Comparison of ENCODE assay signal across 10 cellular contexts in the genomic region with DNA sequence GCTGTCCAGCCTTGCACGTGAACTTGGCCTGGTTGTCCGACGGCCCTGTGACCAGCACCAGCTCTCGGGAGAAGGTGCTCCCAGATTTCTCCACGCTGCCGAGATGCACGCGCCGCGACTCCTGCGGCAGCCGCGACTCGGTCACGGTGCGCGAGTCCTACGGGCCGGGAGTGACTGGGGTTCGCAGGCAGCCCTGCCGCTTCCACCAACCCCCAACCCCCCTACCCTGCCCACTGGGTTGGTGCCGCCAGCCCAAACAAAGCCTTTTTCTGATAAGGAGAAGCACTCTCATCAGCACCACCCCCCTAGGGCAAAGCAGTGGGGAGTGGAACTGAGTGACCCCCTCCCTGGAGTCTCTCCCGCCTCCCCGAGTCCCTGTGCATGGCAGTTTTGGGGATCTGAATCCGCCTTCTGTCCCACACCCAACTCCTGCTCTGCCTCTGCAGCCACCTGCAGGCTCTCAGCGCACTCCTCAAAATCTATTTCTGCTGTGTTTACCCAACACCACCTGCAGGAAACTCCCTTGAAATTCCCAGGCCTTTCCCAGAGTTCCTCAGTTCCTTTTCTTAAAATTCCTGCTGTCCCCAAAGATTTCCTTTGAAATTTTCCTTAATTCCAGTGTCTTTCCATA. TPM values are rescaled to one million over a fixed set of nuclear protein-coding genes. Genes with fewer than 3 reads are reported as not detected.
DNase-seq lines count a peak whose midpoint lies in the region; ATAC-seq, FAIRE-seq and TF ChIP-seq lines count a peak whose summit lies in the region.
"Had no signal": no experiment of that assay in that cellular context is flagged by ENCODE, and none has a peak within 500 bp of the region (broad histone marks: within the 10 kb centered on the region; RNA-seq: fewer than 3 reads in every experiment).

No MANE protein-coding gene starts in this region.

- TF ChIP-seq POLR2A in A549 (IDR thresholded peaks at IDR 0.05; ENCODE audit: low read length) = no peak
- no peak for TF ChIP-seq POLR2A in HCT116 (IDR thresholded peaks at IDR 0.05; ENCODE audit: borderline replicate concordance, extremely low read depth, insufficient read depth, insufficient read length)

- no peaks in the 10 kb centered on the region for H4K20me1 ChIP-seq in HCT116 (ENCODE audit: insufficient read depth)

- TF ChIP-seq CTCF in A549 (IDR thresholded peaks at IDR 0.05) (peak; percentile 18; the same call in 2 of the 3 replicates), HCT116 (IDR thresholded peaks at IDR 0.05 in 2 of 3, conservative IDR thresholded peaks at IDR 0.05 in 1 of 3; ENCODE audit: borderline replicate concordance in 1 of 3, insufficient read depth in 1 of 3, low read depth in 2 of 3, low read length in 2 of 3) (peak in 1 of 3 experiments; percentile 16; a peak in 1 of 6 replicates)

- ATAC-seq in A549 (peak; percentile 44 to 48), HCT116 (peak; percentile 35), GM18868 (IDR thresholded peaks at IDR 0.05; ENCODE audit: unreplicated experiment) (no peak), HG03442 (IDR thresholded peaks at IDR 0.05; ENCODE audit: unreplicated experiment) (no peak)
- peak; percentile 6 for ATAC-seq in activated CD8-positive, alpha-beta T cell treated with anti-CD3 and anti-CD28 coated beads, Interleukin-2, amount 10 ng/mL, durations not matched to agents 7 days and 5 days

- H3K4me3 ChIP-seq in A549 (peak overlapping the region; percentile 49), HCT116 (replicated peaks in 1 of 2; ENCODE audit: low read depth in 1 of 2, low read length in 2 of 2) (peak overlapping the region; percentile 47 to 61)

- no peak overlapping the region for H3K27ac Mint-ChIP-seq in activated CD8-positive, alpha-beta T cell treated with anti-CD3 and anti-CD28 coated beads, Interleukin-2, amount 10 ng/mL, durations not matched to agents 7 days and 5 days

- H3K4me3 Mint-ChIP-seq in activated CD8-positive, alpha-beta T cell treated with anti-CD3 and anti-CD28 coated beads, Interleukin-2, amount 10 ng/mL, durations not matched to agents 7 days and 5 days = no peak overlapping the region

- H3K27ac ChIP-seq in A549 (peak overlapping the region; percentile 17 to 65; a peak in 4 of 6 replicates), HCT116 (ENCODE audit: low read depth, low read length) (no peak overlapping the region; the same call in 1 of the 2 replicates)
- H3K27ac ChIP-seq: KMS-11 had no signal

- BruUV-seq in HCT116 (replicated peaks; lab: Mats Ljungman, UMichigan) = no TSS peak

- TF ChIP-seq RAD21 in A549 (conservative IDR thresholded peaks at IDR 0.05 in 1 of 2, IDR thresholded peaks at IDR 0.05 in 1 of 2) = peak; percentile 24 to 27; a peak in 4 of 5 replicates
- TF ChIP-seq RAD21 in HCT116 (IDR thresholded peaks at IDR 0.05; ENCODE audit: low read depth) = no peak

- H3K9me2 ChIP-seq in HCT116 (ENCODE audit: insufficient read depth) = no peaks in the 10 kb centered on the region

- WGBS in A549 (ENCODE audit: missing lambda C conversion rate) = 13% methylated on average over 21 of the region's 26 CpGs

- peak; percentile 93 for FAIRE-seq in A549 (lab: Jason Lieb, UNC)

- RAD21 ChIA-PET in HCT116 (lab: Charles Lee; ENCODE audit: low non-redundant PET in 1 of 2, low total read pairs in 2 of 2, uncharacterized antibody in 2 of 2, unreplicated experiment in 2 of 2) = interaction anchor here in 1 of 2 experiments (0.6 to 0.7 kb wide), 3 partner anchors 8 to 85 kb away, joined by 3 to 6 read pairs (median 4); no protein-coding TSS in a partner anchor

- H2AFZ ChIP-seq in HCT116 (ENCODE audit: low read depth, low read length, poor library complexity, severe bottlenecking) = peak overlapping the region; percentile 78

- DNase-seq in A549 (ENCODE audit: low read depth in 1 of 2, low spot score in 1 of 2) (peak; percentile 58 to 88), HCT116 (ENCODE audit: low read depth, low spot score) (no peak), iPS-NIHi7 (ENCODE audit: extremely low spot score) (peak; percentile 63), SIG-M5 treated with dmso at 0.1 percent for 504 hours (lab: John Stamatoyannopoulos, UW; ENCODE audit: unreplicated experiment) (no peak), medulla oblongata (ENCODE audit: extremely low spot score) (no peak)
- peak; percentile 30 for DNase-seq in activated CD8-positive, alpha-beta T cell treated with anti-CD3 and anti-CD28 coated beads, Interleukin-2, amount 10 ng/mL, durations not matched to agents 7 days and 5 days

- intact Hi-C loops in HCT116 (cut with micrococcal nuclease) = no loop called here

- H3K9me3 ChIP-seq in A549 = peaks cover 3% of the 10 kb centered on the region; the same call in 1 of the 3 replicates
- H3K9me3 ChIP-seq in HCT116 (ENCODE audit: control insufficient read depth in 1 of 2, insufficient read depth in 1 of 2, low read depth in 1 of 2, low read length in 2 of 2) = no peaks in the 10 kb centered on the region

- H3K27me3 Mint-ChIP-seq in activated CD8-positive, alpha-beta T cell treated with anti-CD3 and anti-CD28 coated beads, Interleukin-2, amount 10 ng/mL, durations not matched to agents 7 days and 5 days (ENCODE audit: low read depth) = peaks cover 52% of the 10 kb centered on the region

- H3K9ac ChIP-seq in HCT116 (ENCODE audit: low read length) = peak overlapping the region; percentile 36
- H3K9ac ChIP-seq: KMS-11 had no signal

- H3K4me2 ChIP-seq in A549 (peak overlapping the region; percentile 99), HCT116 (ENCODE audit: low read length) (peak overlapping the region; percentile 98)
- H3K4me2 ChIP-seq: KMS-11 had no signal

- no peaks in the 10 kb centered on the region for H3K36me3 ChIP-seq in HCT116 (ENCODE audit: control insufficient read depth in 1 of 2, insufficient read depth in 2 of 2, low read length in 2 of 2)

- no peak for TF ChIP-seq EP300 in A549 (IDR thresholded peaks at IDR 0.05)

- no peaks in the 10 kb centered on the region for H3K27me3 ChIP-seq in HCT116 (ENCODE audit: insufficient read depth, low read length)

- peaks cover 17% of the 10 kb centered on the region for H3K4me1 Mint-ChIP-seq in activated CD8-positive, alpha-beta T cell treated with anti-CD3 and anti-CD28 coated beads, Interleukin-2, amount 10 ng/mL, durations not matched to agents 7 days and 5 days (ENCODE audit: low read depth)

- no peaks in the 10 kb centered on the region for H3K9me3 Mint-ChIP-seq in activated CD8-positive, alpha-beta T cell treated with anti-CD3 and anti-CD28 coated beads, Interleukin-2, amount 10 ng/mL, durations not matched to agents 7 days and 5 days (ENCODE audit: insufficient read depth)

- POLR2A ChIA-PET in A549 (lab: Yijun Ruan, JAX) = interaction anchor here (0.6 to 1.6 kb wide), 4 partner anchors 23 to 1600 kb away, joined by 3 to 4 read pairs (median 4); no protein-coding TSS in a partner anchor
- POLR2A ChIA-PET in HCT116 (lab: Charles Lee) = no interaction called here
- POLR2A ChIA-PET in activated CD8-positive, alpha-beta T cell treated with anti-CD3 and anti-CD28 coated beads, Interleukin-2, amount 10 ng/mL, durations not matched to agents 7 days and 5 days (lab: Charles Lee) = no interaction called here

- H3K36me3 Mint-ChIP-seq in activated CD8-positive, alpha-beta T cell treated with anti-CD3 and anti-CD28 coated beads, Interleukin-2, amount 10 ng/mL, durations not matched to agents 7 days and 5 days (ENCODE audit: low read depth) = peaks cover 9% of the 10 kb centered on the region

- H3K4me1 ChIP-seq in A549 = peaks cover 28% of the 10 kb centered on the region; the same call in 2 of the 3 replicates
- H3K4me1 ChIP-seq in HCT116 (ENCODE audit: control insufficient read depth in 1 of 2, insufficient read depth in 2 of 2, low read length in 2 of 2) = peaks cover 17 to 35% of the 10 kb centered on the region in 2 experiments; a peak in 3 of 4 replicates

- CTCF ChIA-PET in A549 (lab: Yijun Ruan, JAX) (interaction anchor here (0.7 to 5.2 kb wide), 6 partner anchors 12 to 298 kb away, joined by 3 to 23 read pairs (median 4); a partner anchor contains a TSS), HCT116 (lab: Charles Lee) (interaction anchor here (0.7 kb wide), 1 partner anchor 168 kb away, joined by 4 read pairs; a partner anchor contains a TSS)
- CTCF ChIA-PET in activated CD8-positive, alpha-beta T cell treated with anti-CD3 and anti-CD28 coated beads, Interleukin-2, amount 10 ng/mL, durations not matched to agents 7 days and 5 days (lab: Charles Lee) = no interaction called here

- no peaks in the 10 kb centered on the region for H3K79me2 ChIP-seq in HCT116 (ENCODE audit: insufficient read depth, low read length)

RNA-seq across cellular contexts. Expression of a gene that starts 6.2 kb away (rescaled TPM):
- polyA plus RNA-seq in A549 (2011; rRNA removed) = 0.27 and 0.30 TPM in 2 replicates
- polyA plus RNA-seq in A549 (2012; cell fraction: cytosol; rRNA removed) = 0.04 and 0.10 TPM in 2 replicates
- 0.22 and 0.26 TPM in 2 replicates for polyA plus RNA-seq in A549 (2012; cell fraction: nucleus; rRNA removed)
- polyA plus RNA-seq in A549 (2017; fragmentation: RNase III; extraction: RNeasy Plus Mini Kit Qiagen cat#74134 plus additional on column Dnase treatment) = 0.16 to 0.27 TPM (median 0.21 TPM) in 3 replicates
- 0.05 and 0.37 TPM in 2 replicates for polyA minus RNA-seq in A549 (2011; rRNA and poly(A)+ RNA removed)
- 0.57 TPM for total RNA-seq in HCT116 (2021; ENCODE audit: unreplicated experiment)
- polyA plus RNA-seq in HCT116 (2012) = 0.84 and 0.87 TPM in 2 replicates
- not detected for total RNA-seq in activated CD8-positive, alpha-beta T cell treated with anti-CD3 and anti-CD28 coated beads, Interleukin-2, amount 10 ng/mL, durations not matched to agents 7 days and 5 days
- total RNA-seq: Daoy had no signal

RNA-seq across cellular contexts. Expression of a gene that starts 10.6 kb away (rescaled TPM):
- polyA plus RNA-seq in A549 (2011; rRNA removed) = 0.26 and 0.34 TPM in 2 replicates
- 0.20 and 0.30 TPM in 2 replicates for polyA plus RNA-seq in A549 (2012; cell fraction: cytosol; rRNA removed)
- 0.76 and 0.80 TPM in 2 replicates for polyA plus RNA-seq in A549 (2012; cell fraction: nucleus; rRNA removed)
- polyA plus RNA-seq in A549 (2017; fragmentation: RNase III; extraction: RNeasy Plus Mini Kit Qiagen cat#74134 plus additional on column Dnase treatment) = 0.21 to 0.75 TPM (median 0.54 TPM) in 3 replicates
- polyA minus RNA-seq in A549 (2011; rRNA and poly(A)+ RNA removed) = 0.12 and 0.34 TPM in 2 replicates
- 1.3 TPM for total RNA-seq in HCT116 (2021; ENCODE audit: unreplicated experiment)
- 0.77 and 0.82 TPM in 2 replicates for polyA plus RNA-seq in HCT116 (2012)
- 1 to 10 TPM; 1.9 to 2.2 TPM for total RNA-seq in activated CD8-positive, alpha-beta T cell treated with anti-CD3 and anti-CD28 coated beads, Interleukin-2, amount 10 ng/mL, durations not matched to agents 7 days and 5 days

RNA-seq across cellular contexts. Expression of a gene that starts 22.2 kb away (rescaled TPM):
- polyA plus RNA-seq in A549 (2011; rRNA removed) (55.3 and 60.4 TPM in 2 replicates), A549 (2017; fragmentation: RNase III; extraction: RNeasy Plus Mini Kit Qiagen cat#74134 plus additional on column Dnase treatment) (52.1 to 54.8 TPM (median 54.7 TPM) in 3 replicates)
- polyA plus RNA-seq in A549 (2012; cell fraction: cytosol; rRNA removed) = 63.3 and 100 TPM in 2 replicates
- 124 and 186 TPM in 2 replicates for polyA plus RNA-seq in A549 (2012; cell fraction: nucleus; rRNA removed)
- 21.6 and 32.7 TPM in 2 replicates for polyA minus RNA-seq in A549 (2011; rRNA and poly(A)+ RNA removed)
- total RNA-seq in HCT116 (2021; ENCODE audit: unreplicated experiment) = 41.2 TPM
- 31.7 and 35.8 TPM in 2 replicates for polyA plus RNA-seq in HCT116 (2012)
- total RNA-seq in activated CD8-positive, alpha-beta T cell treated with anti-CD3 and anti-CD28 coated beads, Interleukin-2, amount 10 ng/mL, durations not matched to agents 7 days and 5 days = 1 to 10 TPM in 1 of 2 experiments, under 1 TPM in 1; 0.87 to 1.4 TPM

RNA-seq across cellular contexts. Expression of a gene that starts 33.5 kb away (rescaled TPM):
- polyA plus RNA-seq in A549 (2011; rRNA removed) (0.86 and 0.92 TPM in 2 replicates), A549 (2017; fragmentation: RNase III; extraction: RNeasy Plus Mini Kit Qiagen cat#74134 plus additional on column Dnase treatment) (0.55 to 1.0 TPM (median 0.73 TPM) in 3 replicates)
- polyA plus RNA-seq in A549 (2012; cell fraction: cytosol; rRNA removed) = 0.44 and 0.63 TPM in 2 replicates
- 3.8 and 4.4 TPM in 2 replicates for polyA plus RNA-seq in A549 (2012; cell fraction: nucleus; rRNA removed)
- 1.1 and 1.3 TPM in 2 replicates for polyA minus RNA-seq in A549 (2011; rRNA and poly(A)+ RNA removed)
- 0.44 TPM for total RNA-seq in HCT116 (2021; ENCODE audit: unreplicated experiment)
- polyA plus RNA-seq in HCT116 (2012) = not detected in 2 replicates
- total RNA-seq in activated CD8-positive, alpha-beta T cell treated with anti-CD3 and anti-CD28 coated beads, Interleukin-2, amount 10 ng/mL, durations not matched to agents 7 days and 5 days = not detected
- total RNA-seq: Daoy had no signal

RNA-seq across cellular contexts. Expression of a gene that starts 54.2 kb away (rescaled TPM):
- polyA plus RNA-seq in A549 (2011; rRNA removed) (4.0 and 4.1 TPM in 2 replicates), A549 (2017; fragmentation: RNase III; extraction: RNeasy Plus Mini Kit Qiagen cat#74134 plus additional on column Dnase treatment) (8.5 to 14.8 TPM (median 9.6 TPM) in 3 replicates)
- 9.6 and 11.4 TPM in 2 replicates for polyA plus RNA-seq in A549 (2012; cell fraction: cytosol; rRNA removed)
- polyA plus RNA-seq in A549 (2012; cell fraction: nucleus; rRNA removed) = 59.9 and 65.7 TPM in 2 replicates
- 8.8 and 9.4 TPM in 2 replicates for polyA minus RNA-seq in A549 (2011; rRNA and poly(A)+ RNA removed)
- 13.7 TPM for total RNA-seq in HCT116 (2021; ENCODE audit: unreplicated experiment)
- 7.5 and 8.0 TPM in 2 replicates for polyA plus RNA-seq in HCT116 (2012)
- total RNA-seq in activated CD8-positive, alpha-beta T cell treated with anti-CD3 and anti-CD28 coated beads, Interleukin-2, amount 10 ng/mL, durations not matched to agents 7 days and 5 days = 10 to 100 TPM; 39.0 to 40.7 TPM

Comparison
In these comparisons a context has a peak if more than half of its experiments do, and no peak if none do; other contexts are left out.
1. ATAC-seq: peak in A549 (2 of 2), HCT116 (single experiment) and activated CD8-positive, alpha-beta T cell treated with anti-CD3 and anti-CD28 coated beads, Interleukin-2, amount 10 ng/mL, durations not matched to agents 7 days and 5 days (single experiment); none in GM18868 (single experiment) and HG03442 (single experiment).
2. DNase-seq: peak in A549 (2 of 2), activated CD8-positive, alpha-beta T cell treated with anti-CD3 and anti-CD28 coated beads, Interleukin-2, amount 10 ng/mL, durations not matched to agents 7 days and 5 days (single experiment) and iPS-NIHi7 (single experiment); none in HCT116 (single experiment), SIG-M5 treated with dmso at 0.1 percent for 504 hours (single experiment) and medulla oblongata (single experiment).
3. RNA of a gene that starts 22.2 kb away (total RNA-seq): 41.2 TPM in HCT116 (single experiment); 0.87 to 1.4 TPM in activated CD8-positive, alpha-beta T cell treated with anti-CD3 and anti-CD28 coated beads, Interleukin-2, amount 10 ng/mL, durations not matched to agents 7 days and 5 days; every median in the first group is over 10 times any median in the second.